7 cellular contexts compared by ENCODE assay signal in the genomic region with DNA sequence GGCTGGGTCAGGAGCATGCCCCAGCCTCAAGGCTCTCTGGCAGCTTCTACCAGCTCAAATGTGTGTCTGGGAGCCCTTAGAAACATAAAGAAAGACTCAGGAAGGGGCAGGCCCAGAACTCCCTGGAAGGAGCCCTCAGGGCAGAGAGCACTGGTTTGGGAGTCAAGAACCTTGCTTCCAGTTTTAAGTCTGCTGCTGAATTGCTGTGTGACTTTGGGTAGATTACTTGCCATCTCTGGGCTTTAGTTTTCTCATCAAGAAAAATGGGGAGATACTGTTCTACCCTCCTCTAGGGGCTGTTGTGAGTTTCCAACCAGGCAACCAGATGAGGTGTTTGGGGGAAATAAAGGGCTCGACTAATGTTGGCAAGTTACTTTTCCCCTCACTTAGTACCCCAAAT. TPM values are rescaled to one million over a fixed set of nuclear protein-coding genes. Genes with fewer than 3 reads are reported as not detected.
"Had no signal": no experiment of that assay in that cellular context is flagged by ENCODE, and none has a peak within 500 bp of the region (broad histone marks: within the 10 kb centered on the region; RNA-seq: fewer than 3 reads in every experiment).

No MANE protein-coding gene starts in this region.

- H3K4me2 ChIP-seq: GM23338 had no signal

- H3K4me1 ChIP-seq: HAP-1 had no signal

- H3K9me3 ChIP-seq: HAP-1 had no signal

- H3K4me3 Mint-ChIP-seq: GM23338, IgD-negative memory B cell had no signal

- H3K36me3 ChIP-seq: HAP-1 had no signal

- H3K27ac Mint-ChIP-seq: GM23338, IgD-negative memory B cell had no signal

- H3K4me1 Mint-ChIP-seq: IgD-negative memory B cell had no signal

- H3K27me3 Mint-ChIP-seq: IgD-negative memory B cell had no signal

- H2AFZ ChIP-seq: GM23338 had no signal

- H3K9me3 Mint-ChIP-seq: GM23338, IgD-negative memory B cell had no signal

- H3K36me3 Mint-ChIP-seq: IgD-negative memory B cell had no signal

- H3K4me3 ChIP-seq: GM23338, HAP-1 had no signal

- DNase-seq: H7, KG1 had no signal

- ATAC-seq: GM23338, HCT116 had no signal

RNA-seq across cellular contexts. Expression of a gene that starts 8.8 kb away (rescaled TPM):
- total RNA-seq: HT-29 had no signal
- polyA plus RNA-seq: IgD-negative memory B cell had no signal
